ENCODE assay signal across 19 cellular contexts in the genomic region with DNA sequence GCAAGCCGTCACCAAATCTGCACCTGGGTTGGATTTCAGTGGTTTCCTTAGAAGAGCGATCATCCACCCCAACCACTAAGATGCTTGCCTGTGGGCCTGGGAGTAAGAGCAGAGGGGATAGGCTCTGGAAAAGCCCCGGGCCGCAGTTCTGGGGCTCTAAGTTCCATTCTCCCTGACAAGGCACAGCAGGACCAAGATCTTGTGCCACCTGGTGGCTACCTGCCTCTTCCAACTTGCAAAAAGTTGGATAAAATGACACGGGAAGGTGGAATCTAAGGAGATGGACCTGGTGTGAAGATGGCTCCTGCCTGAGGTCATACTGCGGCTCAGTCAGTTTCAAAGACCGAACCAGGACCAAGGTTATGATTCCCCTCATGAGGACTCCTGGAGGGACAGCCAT. TPM values are rescaled to one million over a fixed set of nuclear protein-coding genes. Genes with fewer than 3 reads are reported as not detected.
DNase-seq lines count a peak whose midpoint lies in the region; ATAC-seq, FAIRE-seq and TF ChIP-seq lines count a peak whose summit lies in the region.
"Had no signal": no experiment of that assay in that cellular context is flagged by ENCODE, and none has a peak within 500 bp of the region (broad histone marks: within the 10 kb centered on the region; RNA-seq: fewer than 3 reads in every experiment).

No MANE protein-coding gene starts in this region.

- H3K27ac ChIP-seq in mammary epithelial cell (ENCODE audit: insufficient read depth, low read depth, low read length) (no peak overlapping the region), neural progenitor cell (no peak overlapping the region)
- H3K27ac ChIP-seq: lower lobe of right lung, neutrophil had no signal

- intact Hi-C loops in mammary epithelial cell (cut with micrococcal nuclease), result loop anchor here (1.0 to 2.0 kb wide), 2 partner anchors 174 to 973 kb away; no protein-coding TSS in a partner anchor

- H3K36me3 ChIP-seq in mammary epithelial cell (ENCODE audit: insufficient read depth, low read length) (no peaks in the 10 kb centered on the region), neural progenitor cell (no peaks in the 10 kb centered on the region)
- H3K36me3 ChIP-seq: heart left ventricle, lower lobe of right lung, neutrophil had no signal

- H3K36me3 Mint-ChIP-seq in neural progenitor cell, result no peaks in the 10 kb centered on the region
- H3K36me3 Mint-ChIP-seq: brain had no signal

- BruUV-seq in mammary epithelial cell (replicated peaks; lab: Mats Ljungman, UMichigan), result no TSS peak

- H3K4me3 Mint-ChIP-seq in neural progenitor cell, result no peak overlapping the region
- H3K4me3 Mint-ChIP-seq: activated CD8-positive, alpha-beta T cell treated with anti-CD3 and anti-CD28 coated beads, Interleukin-2, amount 10 ng/mL, durations not matched to agents 7 days and 5 days; brain; T-helper 2 cell treated with Interferon-gamma antibody and Interleukin-4, amounts not matched to agents 5 μg/mL and 100 μg/mL, for 36 hours had no signal

- ATAC-seq in HG03520 (IDR thresholded peaks at IDR 0.05; ENCODE audit: unreplicated experiment), result no peak
- ATAC-seq: activated CD8-positive, alpha-beta T cell treated with anti-CD3 and anti-CD28 coated beads, Interleukin-2, amount 10 ng/mL, durations not matched to agents 7 days and 5 days; lower lobe of right lung had no signal

- no peak overlapping the region for H3K27ac Mint-ChIP-seq in neural progenitor cell
- H3K27ac Mint-ChIP-seq: activated CD8-positive, alpha-beta T cell treated with anti-CD3 and anti-CD28 coated beads, Interleukin-2, amount 10 ng/mL, durations not matched to agents 7 days and 5 days; T-helper 2 cell treated with Interferon-gamma antibody and Interleukin-4, amounts not matched to agents 5 μg/mL and 100 μg/mL, for 36 hours had no signal

- no peak overlapping the region for H3K4me3 ChIP-seq in GM12864 (ENCODE audit: low read depth, low read length)
- H3K4me3 ChIP-seq in mammary epithelial cell (replicated peaks in 1 of 3; ENCODE audit: insufficient read depth in 1 of 3, low read depth in 2 of 3, low read length in 3 of 3), result no peak overlapping the region
- H3K4me3 ChIP-seq in neural progenitor cell, result no peak overlapping the region
- H3K4me3 ChIP-seq: heart left ventricle, lower lobe of right lung had no signal

- H3K79me2 ChIP-seq in mammary epithelial cell (ENCODE audit: insufficient read depth, low read length), result no peaks in the 10 kb centered on the region
- H3K79me2 ChIP-seq in neural progenitor cell (ENCODE audit: low read depth), result no peaks in the 10 kb centered on the region

- 64% methylated on average over 5 of the region's 7 CpGs for WGBS in mammary epithelial cell (ENCODE audit: low coverage, missing lambda C conversion rate)

- dilution Hi-C loops in mammary epithelial cell (cut with HindIII; ENCODE audit: low sequenced_read_pairs), result no loop called here

- in situ Hi-C loops in mammary epithelial cell (cut with MboI; ENCODE audit: low sequenced_read_pairs in 2 of 2), result no loop called here

- H3K9me3 Mint-ChIP-seq in neural progenitor cell, result no peaks in the 10 kb centered on the region
- H3K9me3 Mint-ChIP-seq: T-helper 2 cell treated with Interferon-gamma antibody and Interleukin-4, amounts not matched to agents 5 μg/mL and 100 μg/mL, for 36 hours had no signal

- no peak for DNase-seq in GM12864 (ENCODE audit: low read depth)
- DNase-seq in mammary epithelial cell, result no peak
- DNase-seq in neural progenitor cell (ENCODE audit: low spot score), result peak; percentile 29
- no peak for DNase-seq in GM19239 (ENCODE audit: insufficient read length, low spot score)
- no peak for DNase-seq in midbrain (lab: John Stamatoyannopoulos, UW)
- DNase-seq: activated CD8-positive, alpha-beta T cell treated with anti-CD3 and anti-CD28 coated beads, Interleukin-2, amount 10 ng/mL, durations not matched to agents 7 days and 5 days; activated effector memory CD4-positive, alpha-beta T cell treated with anti-CD3 and anti-CD28 coated beads, Interleukin-2, amount 50 U/mL, for 16 hours; COR-L47; Kasumi-1; lower lobe of right lung; NCI-H2171 treated with DMSO at 0.1 percent for 48 hours; RPMI8226 had no signal

- H3K4me1 Mint-ChIP-seq in neural progenitor cell, result peaks cover 23% of the 10 kb centered on the region

- H3K27me3 ChIP-seq in mammary epithelial cell (ENCODE audit: insufficient read depth, low read length) (no peaks in the 10 kb centered on the region), neural progenitor cell (no peaks in the 10 kb centered on the region)
- H3K27me3 ChIP-seq: heart left ventricle had no signal

- CTCF ChIA-PET in mammary epithelial cell (lab: Charles Lee; ENCODE audit: low non-redundant PET), result interaction anchor here (0.6 kb wide), 1 partner anchor 1076 kb away, joined by 6 read pairs; no protein-coding TSS in a partner anchor

- H2AFZ ChIP-seq in mammary epithelial cell (ENCODE audit: low read depth, low read length), result no peak overlapping the region
- H2AFZ ChIP-seq in neural progenitor cell (replicated peaks), result no peak overlapping the region

- H4K20me1 ChIP-seq in mammary epithelial cell (ENCODE audit: insufficient read depth, low read length) (no peaks in the 10 kb centered on the region), neural progenitor cell (ENCODE audit: low read depth) (no peaks in the 10 kb centered on the region)

- peak; percentile 30 for TF ChIP-seq CTCF in GM12864 (IDR thresholded peaks at IDR 0.05; ENCODE audit: low read depth, low read length, missing control alignments)
- peak; percentile 31; the same call in 1 of the 2 replicates for TF ChIP-seq CTCF in LNCAP (IDR thresholded peaks at IDR 0.05)
- TF ChIP-seq CTCF in mammary epithelial cell (conservative IDR thresholded peaks at IDR 0.05 in 1 of 2, IDR thresholded peaks at IDR 0.05 in 1 of 2; ENCODE audit: extremely low read depth in 1 of 2, insufficient read depth in 1 of 2, low read depth in 1 of 2, low read length in 2 of 2), result peak; percentile 20 to 50
- peak; percentile 33 for TF ChIP-seq CTCF in neural progenitor cell (IDR thresholded peaks at IDR 0.05)

- H3K4me2 ChIP-seq in mammary epithelial cell (ENCODE audit: insufficient read depth, low read depth, low read length), result no peak overlapping the region
- no peak overlapping the region for H3K4me2 ChIP-seq in neural progenitor cell

- H3K4me1 ChIP-seq in mammary epithelial cell (ENCODE audit: insufficient read depth, low read length) (no peaks in the 10 kb centered on the region), neural progenitor cell (peaks cover 14% of the 10 kb centered on the region)
- H3K4me1 ChIP-seq: lower lobe of right lung had no signal

- H3K9me3 ChIP-seq in mammary epithelial cell (replicated peaks; ENCODE audit: insufficient read depth, low read length) (no peaks in the 10 kb centered on the region), neural progenitor cell (ENCODE audit: low read depth) (no peaks in the 10 kb centered on the region)
- H3K9me3 ChIP-seq: heart left ventricle, lower lobe of right lung, neutrophil had no signal

- H3K9ac ChIP-seq in mammary epithelial cell (ENCODE audit: insufficient read depth, low read length) (no peak overlapping the region), neural progenitor cell (no peak overlapping the region)

- H3F3A ChIP-seq in neural progenitor cell (ENCODE audit: low read depth), result peaks cover 12% of the 10 kb centered on the region

- no peak for FAIRE-seq in GM19239 (lab: Jason Lieb, UNC)

- H3K27me3 Mint-ChIP-seq in neural progenitor cell (ENCODE audit: insufficient read depth, low read depth), result peaks cover 7% of the 10 kb centered on the region
- H3K27me3 Mint-ChIP-seq: brain had no signal

RNA-seq across cellular contexts. Expression of a gene that starts 42.3 kb away (rescaled TPM):
- not detected for total RNA-seq in mammary epithelial cell
- polyA plus RNA-seq in mammary epithelial cell, result not detected
- not detected for polyA minus RNA-seq in mammary epithelial cell
- 0.06 and 0.12 TPM in 2 replicates for total RNA-seq in neural progenitor cell (ENCODE audit: low replicate concordance)
- total RNA-seq: activated CD8-positive, alpha-beta T cell treated with anti-CD3 and anti-CD28 coated beads, Interleukin-2, amount 10 ng/mL, durations not matched to agents 7 days and 5 days; lower lobe of right lung; skeletal muscle tissue had no signal
